18 cellular contexts compared by ENCODE assay signal in genomic region chr9:113296796-113297558, GRCh38. TPM values are rescaled to one million over a fixed set of nuclear protein-coding genes. Genes with fewer than 3 reads are reported as not detected.
A peak's percentile ranks its signal among the peaks of the same experiment; 100 is the strongest.
DNase-seq lines count a peak whose midpoint lies in the region; ATAC-seq lines count a peak whose summit lies in the region.
"Had no signal": no experiment of that assay in that cellular context is flagged by ENCODE, and none has a peak within 500 bp of the region (broad histone marks: within the 10 kb centered on the region; RNA-seq: fewer than 3 reads in every experiment).

No MANE protein-coding gene starts in this region.

- peaks cover 0 to 7% of the 10 kb centered on the region in 2 donors for H3K36me3 Mint-ChIP-seq in naive B cell

- H3K27ac Mint-ChIP-seq in naive B cell, result peak overlapping the region in 4 of 6 donors; percentile 16 to 65 (median 38)
- H3K27ac Mint-ChIP-seq: T-cell had no signal

- no peaks in the 10 kb centered on the region for H3K9me3 Mint-ChIP-seq in naive B cell
- H3K9me3 Mint-ChIP-seq: T-cell had no signal

- H3K27me3 Mint-ChIP-seq in naive B cell, result peaks cover 8 to 13% (median 8%) of the 10 kb centered on the region in 3 donors
- H3K27me3 Mint-ChIP-seq: T-cell had no signal

- DNase-seq in NCI-H2029 (lab: John Stamatoyannopoulos, UW) (peak; percentile 18), NCI-H2029 treated with DMSO at 0.1 percent for 48 hours (lab: John Stamatoyannopoulos, UW) (no peak), MV-4-11 (lab: John Stamatoyannopoulos, UW) (peak; percentile 17), RPMI8226 (peak; percentile 22), naive B cell (no peak), NCI-H1436 (lab: John Stamatoyannopoulos, UW) (no peak), NOMO-1 treated with dmso at 0.1 percent for 144 hours (lab: John Stamatoyannopoulos, UW; ENCODE audit: unreplicated experiment) (no peak)
- DNase-seq: DMS153, IMR-90, Kasumi-1, MM.1S, NCI-H2107, NCI-H446, NCI-H774, SHP77, SK-N-SH, T-cell had no signal

- ATAC-seq in naive B cell (ENCODE audit: low read depth in 2 of 2) (peak in 1 of 2 donors; percentile 60), HG02588 (IDR thresholded peaks at IDR 0.05; ENCODE audit: unreplicated experiment) (no peak)
- ATAC-seq: T-cell had no signal

- peaks cover 0 to 14% (median 0%) of the 10 kb centered on the region in 3 donors for H3K4me1 Mint-ChIP-seq in naive B cell
- H3K4me1 Mint-ChIP-seq: T-cell had no signal

- H3K4me3 Mint-ChIP-seq in naive B cell, result peak overlapping the region in 2 of 8 donors; percentile 7 to 31
- H3K4me3 Mint-ChIP-seq: T-cell had no signal

RNA-seq across cellular contexts. Expression of gene RNF183, which starts 6.2 kb away (rescaled TPM):
- not detected for polyA plus RNA-seq in naive B cell (ENCODE audit: low read depth in 6 of 6)
- polyA plus RNA-seq: IMR-90, SK-N-SH had no signal

RNA-seq across cellular contexts. Expression of gene PRPF4, which starts 21.5 kb away (rescaled TPM):
- polyA plus RNA-seq in naive B cell (ENCODE audit: low read depth in 6 of 6), result 10 to 100 TPM in 5 of 6 donors, 1 to 10 TPM in 1; 8.2 to 28.2 (median 22.4) TPM

RNA-seq across cellular contexts. Expression of gene CDC26, which starts 21.6 kb away (rescaled TPM):
- 100 to 1,000 TPM in 5 of 6 donors, 10 to 100 TPM in 1; 99.0 to 184 (median 138) TPM for polyA plus RNA-seq in naive B cell (ENCODE audit: low read depth in 6 of 6)

RNA-seq across cellular contexts. Expression of gene WDR31, which starts 43.1 kb away (rescaled TPM):
- under 1 TPM in 4 of 6 donors, not detected in 2; 0.09 to 0.88 (median 0.30) TPM for polyA plus RNA-seq in naive B cell (ENCODE audit: low read depth in 6 of 6)

RNA-seq across cellular contexts. Expression of gene BSPRY, which starts 52.4 kb away (rescaled TPM):
- 1 to 10 TPM in 4 of 6 donors, under 1 TPM in 2; 0.16 to 1.9 (median 1.2) TPM for polyA plus RNA-seq in naive B cell (ENCODE audit: low read depth in 6 of 6)
- polyA plus RNA-seq: IMR-90, SK-N-SH had no signal

Comparison
In these comparisons a context has a peak if more than half of its experiments do, and no peak if none do; other contexts are left out.
1. DNase-seq: peak in NCI-H2029 (single experiment), MV-4-11 (single experiment) and RPMI8226 (single experiment); none in NCI-H2029 treated with DMSO at 0.1 percent for 48 hours (single experiment), naive B cell (single experiment), NCI-H1436 (single experiment) and NOMO-1 treated with dmso at 0.1 percent for 144 hours (single experiment).